In the genomic region with DNA sequence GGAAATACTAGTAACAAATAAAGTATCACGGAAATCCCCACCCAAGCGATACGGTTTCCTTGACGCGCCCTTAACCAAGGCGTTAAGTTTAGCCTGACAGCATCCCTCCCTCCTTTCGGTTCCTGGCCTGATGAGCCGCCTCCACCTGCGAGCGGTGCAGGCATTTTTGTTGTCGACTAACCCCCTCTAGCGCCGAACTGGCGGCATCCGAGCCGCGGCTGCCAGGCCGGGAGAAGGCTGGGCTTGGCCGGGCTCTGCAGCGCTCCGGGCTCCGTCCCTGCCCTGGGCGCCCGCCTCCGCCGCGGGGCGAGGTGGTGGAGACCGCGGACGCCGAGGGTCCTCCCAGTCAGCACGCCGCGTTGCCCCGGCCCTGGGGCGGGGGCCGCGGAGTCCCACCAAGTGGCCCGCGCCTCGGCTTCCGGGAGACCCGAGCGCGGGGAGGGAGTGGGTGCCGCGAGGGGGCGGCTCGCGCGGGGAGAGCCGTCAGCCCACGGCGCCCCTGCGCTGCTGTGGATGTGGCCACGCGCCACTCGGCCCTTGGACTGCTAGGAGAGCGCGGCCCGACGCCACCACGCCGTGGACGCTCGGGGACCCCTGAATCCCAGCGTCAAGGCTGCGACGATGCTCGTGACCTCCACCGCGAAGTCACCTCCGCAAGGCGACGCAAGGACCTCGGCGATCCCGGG, we compare ENCODE assay signal across 9 cellular contexts. TPM values are rescaled to one million over a fixed set of nuclear protein-coding genes. Genes with fewer than 3 reads are reported as not detected.
DNase-seq lines count a peak whose midpoint lies in the region; ATAC-seq and TF ChIP-seq lines count a peak whose summit lies in the region.
"Had no signal": no experiment of that assay in that cellular context is flagged by ENCODE, and none has a peak within 500 bp of the region (broad histone marks: within the 10 kb centered on the region; RNA-seq: fewer than 3 reads in every experiment).

No MANE protein-coding gene starts in this region.

- H3K9me3 ChIP-seq in A673 (ENCODE audit: low read depth, low read length, poor library complexity, severe bottlenecking) (no peaks in the 10 kb centered on the region), mucosa of rectum (ENCODE audit: control insufficient read depth in 2 of 2, low read length in 2 of 2) (no peaks in the 10 kb centered on the region), stomach (no peaks in the 10 kb centered on the region)

- H3K36me3 ChIP-seq in A673 (ENCODE audit: insufficient read depth, low read length, poor library complexity, severe bottlenecking): no peaks in the 10 kb centered on the region
- no peaks in the 10 kb centered on the region for H3K36me3 ChIP-seq in mucosa of rectum (ENCODE audit: control insufficient read depth in 2 of 2, insufficient read depth in 2 of 2, low read length in 2 of 2)
- H3K36me3 ChIP-seq in stomach: no peaks in the 10 kb centered on the region

- no TSS peak for BruUV-seq in A673 (replicated peaks; lab: Mats Ljungman, UMichigan)

- in situ Hi-C loops in GM13977 (cut with MboI; ENCODE audit: low pct_unique_long_range_greater_than_20kb, low sequenced_read_pairs, unreplicated experiment): no loop called here

- TF ChIP-seq CTCF in A673 (conservative IDR thresholded peaks at IDR 0.05; ENCODE audit: low read depth, low read length) (peak; percentile 67), GM13977 (IDR thresholded peaks at IDR 0.05; ENCODE audit: extremely low read depth, insufficient read depth, missing control alignments) (peak; percentile 84), stomach (IDR thresholded peaks at IDR 0.05) (peak in 4 of 7 experiments; percentile 18 to 43 (median 27))

- 0 to 2% (median 1%) methylated on average over 13 to 79 of the region's 79 CpGs for WGBS in stomach, 5 donors

- DNase-seq in A673 (ENCODE audit: low spot score) (peak; percentile 73), GM13977 (ENCODE audit: low spot score) (peak; percentile 89), NCI-H1930 (lab: John Stamatoyannopoulos, UW) (peak; percentile 64 to 68), stomach (peak; percentile 62)
- DNase-seq in activated CD4-positive, alpha-beta T cell treated with anti-CD3 and anti-CD28 coated beads, Interleukin-2, amount 50 U/mL, for 24 hours (ENCODE audit: low read depth in 1 of 2, low spot score in 1 of 2): peak; percentile 3 to 36

- H3K27ac ChIP-seq in A673 (ENCODE audit: low read depth, low read length, poor library complexity, severe bottlenecking) (no peak overlapping the region), mucosa of rectum (ENCODE audit: low read depth in 2 of 2, low read length in 2 of 2) (peak overlapping the region in 1 of 2 donors; percentile 24), stomach (peak overlapping the region in 4 of 5 donors; percentile 22 to 77 (median 42))

- H3K4me3 ChIP-seq in A673 (ENCODE audit: low read depth, low read length, poor library complexity, severe bottlenecking) (peak overlapping the region; percentile 44), mucosa of rectum (ENCODE audit: low read length in 2 of 2) (peak overlapping the region; percentile 49), stomach (peak overlapping the region; percentile 57 to 72 (median 63))

- no peak overlapping the region for H3K9ac ChIP-seq in mucosa of rectum (ENCODE audit: low read depth in 1 of 2, low read length in 2 of 2)

- H3K27me3 ChIP-seq in A673 (replicated peaks; ENCODE audit: insufficient read depth, low read depth, low read length, poor library complexity): peaks cover 47% of the 10 kb centered on the region
- H3K27me3 ChIP-seq in mucosa of rectum (ENCODE audit: control insufficient read depth in 2 of 2, insufficient read depth in 2 of 2, low read length in 2 of 2): peaks cover 12 to 28% of the 10 kb centered on the region in 2 donors
- H3K27me3 ChIP-seq in stomach: peaks cover 0 to 37% (median 35%) of the 10 kb centered on the region in 3 donors

- ATAC-seq in HG02870 (IDR thresholded peaks at IDR 0.05; ENCODE audit: unreplicated experiment) (peak; percentile 99), esophagus mucosa (peak; percentile 93)
- ATAC-seq: HCT116 had no signal

- H3K4me1 ChIP-seq in A673 (ENCODE audit: insufficient read depth, low read length, poor library complexity, severe bottlenecking) (peaks cover 16% of the 10 kb centered on the region), mucosa of rectum (ENCODE audit: control insufficient read depth in 2 of 2, insufficient read depth in 2 of 2, low read length in 2 of 2) (peaks cover 2 to 7% of the 10 kb centered on the region in 2 donors), stomach (peaks cover 22 to 31% (median 28%) of the 10 kb centered on the region in 4 donors)

- no peak for TF ChIP-seq POLR2A in stomach (IDR thresholded peaks at IDR 0.05)

- POLR2A ChIA-PET in A673 (lab: Charles Lee; ENCODE audit: low non-redundant PET): no interaction called here

- intact Hi-C loops in A673 (cut with micrococcal nuclease; ENCODE audit: unreplicated experiment): no loop called here
- intact Hi-C loops in stomach (cut with DNase I; ENCODE audit: low total_unique reads): no loop called here

- TF ChIP-seq EP300 in stomach (IDR thresholded peaks at IDR 0.05): no peak

- CTCF ChIA-PET in A673 (lab: Charles Lee): no interaction called here

RNA-seq across cellular contexts. Expression of gene EPHA6, which starts 1.1 kb away (rescaled TPM):
- total RNA-seq in A673 (2021) (not detected in 2 replicates), esophagus mucosa (1.1 TPM), stomach (100 to 1,000 TPM in 1 of 5 donors, 10 to 100 TPM in 1, 1 to 10 TPM in 1, not detected in 2; 5.7 to 179 (median 23.7) TPM)
- under 1 TPM in 1 of 3 donors, not detected in 2; 0.18 TPM for polyA plus RNA-seq in stomach

Comparison
In these comparisons a context has a peak if more than half of its experiments do, and no peak if none do; other contexts are left out.
1. DNase-seq: peak in every context shown above with its lines; median percentile 89 in GM13977; 73 in A673; 66 in NCI-H1930; 62 in stomach; 20 in activated CD4-positive, alpha-beta T cell treated with anti-CD3 and anti-CD28 coated beads, Interleukin-2, amount 50 U/mL, for 24 hours.
2. CTCF ChIP-seq: peak in every context shown above with its lines; median percentile 84 in GM13977; 67 in A673; 27 in stomach.